ENCODE assay signal across 1 cellular context in genomic region chr7:90599038-90599437, GRCh38.
TF ChIP-seq lines count a peak whose summit lies in the region.

No MANE protein-coding gene starts in this region.

TF ChIP-seq in endothelial cell of umbilical vein, 7 proteins besides CTCF, POLR2A, EP300 and RAD21 (continued from another document):
- TF ChIP-seq GATA2 (IDR thresholded peaks at IDR 0.05; ENCODE audit: insufficient read depth, insufficient read length, low read depth, low read length) (peak; percentile 91), EZH2 (IDR thresholded peaks at IDR 0.05; ENCODE audit: borderline replicate concordance, low read depth, low read length, severe bottlenecking) (no peak)
